In genomic region chr10:97445722-97446639, GRCh38 we compare ENCODE assay signal across 1 cellular context.
A peak's percentile ranks its signal among the peaks of the same experiment; 100 is the strongest.
TF ChIP-seq lines count a peak whose summit lies in the region.

Gene EXOSC1, minus strand, starts transcription at chr10:97446006. Its CDS starts 21 bp downstream, at chr10:97445985.
Gene ZDHHC16, plus strand, starts transcription at chr10:97446175. Its CDS starts 5,501 bp downstream, at chr10:97451676.

TF ChIP-seq in HepG2, 621 proteins besides CTCF, POLR2A, EP300 and RAD21 (continued from another document and continues in another):
- TF ChIP-seq ETS1 (CRISPR knock-in tag; IDR thresholded peaks at IDR 0.05) (no peak), BCL6 (CRISPR knock-in tag; IDR thresholded peaks at IDR 0.05) (no peak; the same call in 1 of the 2 replicates), ZNF335 (CRISPR knock-in tag; IDR thresholded peaks at IDR 0.05) (peak; percentile 84), KDM1A (CRISPR knock-in tag; IDR thresholded peaks at IDR 0.05) (no peak), EED (CRISPR knock-in tag; IDR thresholded peaks at IDR 0.05) (no peak), ZNF547 (CRISPR knock-in tag; IDR thresholded peaks at IDR 0.05) (peak; percentile 50), PHF20 (CRISPR knock-in tag; IDR thresholded peaks at IDR 0.05) (peak; percentile 87), HOXA3 (CRISPR knock-in tag; IDR thresholded peaks at IDR 0.05) (peak; percentile 77), SRY (CRISPR knock-in tag; IDR thresholded peaks at IDR 0.05) (peak; percentile 62; the same call in 1 of the 2 replicates), CREM (IDR thresholded peaks at IDR 0.05) (peak; percentile 87), CREM (CRISPR knock-in tag; IDR thresholded peaks at IDR 0.05) (no peak), ZNF333 (CRISPR knock-in tag; IDR thresholded peaks at IDR 0.05; ENCODE audit: borderline replicate concordance) (no peak), ZBTB21 (CRISPR knock-in tag; IDR thresholded peaks at IDR 0.05) (no peak), TBL1XR1 (IDR thresholded peaks at IDR 0.05; ENCODE audit: borderline replicate concordance, low read length, partially characterized antibody) (no peak), ZIK1 (CRISPR knock-in tag; IDR thresholded peaks at IDR 0.05; ENCODE audit: borderline replicate concordance, low read depth) (no peak; the same call in 1 of the 2 replicates), CREB3 (CRISPR knock-in tag; IDR thresholded peaks at IDR 0.05) (no peak), ZNF160 (CRISPR knock-in tag; IDR thresholded peaks at IDR 0.05) (peak; percentile 65; the same call in 1 of the 2 replicates), ASH2L (IDR thresholded peaks at IDR 0.05; ENCODE audit: insufficient read length, low read depth, low read length) (peak; percentile 71), SRSF1 (optimal IDR thresholded peaks at IDR 0.05; ENCODE audit: low read depth, low read length) (no peak), ZNF383 (CRISPR knock-in tag; IDR thresholded peaks at IDR 0.05; ENCODE audit: borderline replicate concordance) (no peak), ZNF652 (CRISPR knock-in tag; IDR thresholded peaks at IDR 0.05; ENCODE audit: borderline replicate concordance, low read depth) (no peak), KLF16 (CRISPR knock-in tag; IDR thresholded peaks at IDR 0.05) (peak in 1 of 2 experiments; percentile 77; a peak in 2 of 4 replicates), ZNF382 (CRISPR knock-in tag; IDR thresholded peaks at IDR 0.05; ENCODE audit: borderline replicate concordance) (no peak), ZNF546 (CRISPR knock-in tag; conservative IDR thresholded peaks at IDR 0.05) (no peak; the same call in 1 of the 2 replicates), IRF1 (CRISPR knock-in tag; IDR thresholded peaks at IDR 0.05; ENCODE audit: low read depth) (no peak), RARG (CRISPR knock-in tag; IDR thresholded peaks at IDR 0.05; ENCODE audit: low read depth) (no peak), ZNF354B (CRISPR knock-in tag; IDR thresholded peaks at IDR 0.05) (no peak), ATRX (CRISPR knock-in tag; IDR thresholded peaks at IDR 0.05; ENCODE audit: borderline replicate concordance) (no peak), GZF1 (CRISPR knock-in tag; IDR thresholded peaks at IDR 0.05) (no peak), ARHGAP35 (CRISPR knock-in tag; IDR thresholded peaks at IDR 0.05; ENCODE audit: borderline replicate concordance) (no peak; the same call in 1 of the 2 replicates), SIX4 (CRISPR knock-in tag; IDR thresholded peaks at IDR 0.05) (no peak), GATA4 (IDR thresholded peaks at IDR 0.05; ENCODE audit: borderline replicate concordance, low read depth) (no peak), ZNF792 (CRISPR knock-in tag; IDR thresholded peaks at IDR 0.05) (peak; percentile 16; the same call in 1 of the 2 replicates), ZNF329 (CRISPR knock-in tag; IDR thresholded peaks at IDR 0.05; ENCODE audit: low read depth) (no peak), KLF11 (CRISPR knock-in tag; IDR thresholded peaks at IDR 0.05) (no peak), FOXO4 (CRISPR knock-in tag; conservative IDR thresholded peaks at IDR 0.05) (no peak), SOX5 (CRISPR knock-in tag; IDR thresholded peaks at IDR 0.05; ENCODE audit: borderline replicate concordance) (no peak; the same call in 1 of the 2 replicates), NAIF1 (CRISPR knock-in tag; IDR thresholded peaks at IDR 0.05; ENCODE audit: borderline replicate concordance) (no peak), THAP7 (CRISPR knock-in tag; IDR thresholded peaks at IDR 0.05) (0 out of 2 replicates have a peak, but pooled peaks have one; percentile 53), NCOA1 (CRISPR knock-in tag; IDR thresholded peaks at IDR 0.05) (no peak), ZNF790 (CRISPR knock-in tag; IDR thresholded peaks at IDR 0.05; ENCODE audit: borderline replicate concordance) (no peak), ZBTB34 (CRISPR knock-in tag; IDR thresholded peaks at IDR 0.05) (no peak), ZNF589 (CRISPR knock-in tag; conservative IDR thresholded peaks at IDR 0.05) (no peak), REPIN1 (CRISPR knock-in tag; IDR thresholded peaks at IDR 0.05; ENCODE audit: borderline replicate concordance, low read depth) (0 out of 2 replicates have a peak, but pooled peaks have one; percentile 27), RFXAP (CRISPR knock-in tag; IDR thresholded peaks at IDR 0.05; ENCODE audit: borderline replicate concordance) (peak; percentile 42; the same call in 1 of the 2 replicates), CC2D1A (CRISPR knock-in tag; IDR thresholded peaks at IDR 0.05) (no peak), ZNF251 (CRISPR knock-in tag; IDR thresholded peaks at IDR 0.05) (no peak), ZNF746 (CRISPR knock-in tag; IDR thresholded peaks at IDR 0.05) (no peak), ZNF337 (CRISPR knock-in tag; IDR thresholded peaks at IDR 0.05; ENCODE audit: borderline replicate concordance, low read depth) (no peak), PHF5A (CRISPR knock-in tag; IDR thresholded peaks at IDR 0.05; ENCODE audit: low read depth, unreplicated experiment) (no peak), BRF2 (CRISPR knock-in tag; IDR thresholded peaks at IDR 0.05) (no peak), FOXC1 (CRISPR knock-in tag; IDR thresholded peaks at IDR 0.05; ENCODE audit: borderline replicate concordance) (peak; percentile 29; the same call in 1 of the 2 replicates), ZNF784 (CRISPR knock-in tag; IDR thresholded peaks at IDR 0.05; ENCODE audit: borderline replicate concordance) (no peak; the same call in 1 of the 2 replicates), PCBP1 (IDR thresholded peaks at IDR 0.05; ENCODE audit: borderline replicate concordance, low read depth, low read length) (no peak), SOX6 (IDR thresholded peaks at IDR 0.05) (no peak), SOX6 (CRISPR knock-in tag; IDR thresholded peaks at IDR 0.05) (peak; percentile 33; the same call in 1 of the 2 replicates), ZNF460 (CRISPR knock-in tag; IDR thresholded peaks at IDR 0.05; ENCODE audit: borderline replicate concordance) (no peak), THAP8 (CRISPR knock-in tag; IDR thresholded peaks at IDR 0.05; ENCODE audit: borderline replicate concordance) (no peak), GABPA (IDR thresholded peaks at IDR 0.05; ENCODE audit: low read depth, low read length) (peak; percentile 29; the same call in 1 of the 2 replicates), GABPA (CRISPR knock-in tag; IDR thresholded peaks at IDR 0.05; ENCODE audit: low read depth) (peak; percentile 86), SNAPC4 (CRISPR knock-in tag; IDR thresholded peaks at IDR 0.05) (no peak), MIER3 (CRISPR knock-in tag; IDR thresholded peaks at IDR 0.05; ENCODE audit: borderline replicate concordance) (no peak; the same call in 1 of the 2 replicates), ZFP36L2 (CRISPR knock-in tag; IDR thresholded peaks at IDR 0.05) (no peak), GABPB1 (CRISPR knock-in tag; IDR thresholded peaks at IDR 0.05) (peak; percentile 92)
